Comparison of ENCODE assay signal across 14 cellular contexts in genomic region chr18:43952398-43952797, GRCh38.
DNase-seq lines count a peak whose midpoint lies in the region; TF ChIP-seq lines count a peak whose summit lies in the region.
"Had no signal": no experiment of that assay in that cellular context is flagged by ENCODE, and none has a peak within 500 bp of the region (broad histone marks: within the 10 kb centered on the region; RNA-seq: fewer than 3 reads in every experiment).

No MANE protein-coding gene starts in this region.

- H3K4me3 ChIP-seq in adipocyte (ENCODE audit: low read length), result peak overlapping the region; percentile 46
- no peak overlapping the region for H3K4me3 ChIP-seq in fibroblast of mammary gland (ENCODE audit: control insufficient read depth, low read depth, low read length)
- H3K4me3 ChIP-seq in foreskin fibroblast (ENCODE audit: low read depth in 1 of 2, low read length in 2 of 2), result no peak overlapping the region
- H3K4me3 ChIP-seq in endodermal cell (ENCODE audit: low read length), result no peak overlapping the region
- H3K4me3 ChIP-seq: HAP-1 had no signal

- H3K4me3 Mint-ChIP-seq in endodermal cell, result no peak overlapping the region
- H3K4me3 Mint-ChIP-seq: CD4-positive, alpha-beta memory T cell; HFFc6 had no signal

- H3K27me3 Mint-ChIP-seq in endodermal cell (ENCODE audit: insufficient read depth), result no peaks in the 10 kb centered on the region
- H3K27me3 Mint-ChIP-seq: CD4-positive, alpha-beta memory T cell had no signal

- no peaks in the 10 kb centered on the region for H3K4me1 Mint-ChIP-seq in endodermal cell
- H3K4me1 Mint-ChIP-seq: CD4-positive, alpha-beta memory T cell had no signal

- H3K4me1 ChIP-seq in adipocyte (ENCODE audit: control insufficient read depth, insufficient read depth, low read length) (peaks cover 16% of the 10 kb centered on the region), endodermal cell (ENCODE audit: control insufficient read depth, insufficient read depth, low read length) (no peaks in the 10 kb centered on the region)
- H3K4me1 ChIP-seq: HAP-1 had no signal

- H3K9me3 ChIP-seq in adipocyte (ENCODE audit: control insufficient read depth, low read length), result peaks cover 15% of the 10 kb centered on the region
- peaks cover 14% of the 10 kb centered on the region for H3K9me3 ChIP-seq in endodermal cell (ENCODE audit: control insufficient read depth, low read length)
- H3K9me3 ChIP-seq: HAP-1 had no signal

- H3K9ac ChIP-seq in adipocyte (ENCODE audit: low read length), result peak overlapping the region; percentile 27
- H3K9ac ChIP-seq in endodermal cell (ENCODE audit: extremely low read depth, low read length, poor library complexity, severe bottlenecking), result no peak overlapping the region

- no peak overlapping the region for H3K27ac ChIP-seq in endodermal cell (ENCODE audit: low read depth, low read length)

- H3K27ac Mint-ChIP-seq in endodermal cell, result no peak overlapping the region
- H3K27ac Mint-ChIP-seq: HFFc6 had no signal

- H3K36me3 Mint-ChIP-seq in endodermal cell (ENCODE audit: low read depth), result no peaks in the 10 kb centered on the region
- H3K36me3 Mint-ChIP-seq: CD4-positive, alpha-beta memory T cell had no signal

- no peak for TF ChIP-seq CTCF in fibroblast of mammary gland (conservative IDR thresholded peaks at IDR 0.05; ENCODE audit: control insufficient read depth, insufficient read depth, low read depth, low read length)
- TF ChIP-seq CTCF in foreskin fibroblast (IDR thresholded peaks at IDR 0.05; ENCODE audit: low read depth, low read length), result no peak
- TF ChIP-seq CTCF in endodermal cell (conservative IDR thresholded peaks at IDR 0.05), result no peak

- no peaks in the 10 kb centered on the region for H3K27me3 ChIP-seq in adipocyte (replicated peaks; ENCODE audit: control insufficient read depth, insufficient read depth, low read length)
- no peaks in the 10 kb centered on the region for H3K27me3 ChIP-seq in endodermal cell (ENCODE audit: control insufficient read depth, insufficient read depth, low read length, poor library complexity, severe bottlenecking)

- H3K9me3 Mint-ChIP-seq in endodermal cell, result peaks cover 19% of the 10 kb centered on the region

- DNase-seq in adipocyte (ENCODE audit: low read depth), result peak; percentile 10
- DNase-seq in fibroblast of mammary gland (ENCODE audit: low read depth), result peak; percentile 31
- DNase-seq in foreskin fibroblast, result peak; percentile 25 to 69
- no peak for DNase-seq in stimulated activated CD4-positive, alpha-beta T cell treated with anti-CD3 and anti-CD28 coated beads, Interleukin-1b, Interleukin-23, amount 100 ng/mL, for 48 hours
- no peak for DNase-seq in endodermal cell
- DNase-seq in NCI-H128 (lab: John Stamatoyannopoulos, UW; ENCODE audit: unreplicated experiment), result no peak
- DNase-seq: C1 segment of cervical spinal cord; CD4-positive, alpha-beta memory T cell; COR-L47; DMS153; DND-41; GOT3; HFFc6 had no signal

- WGBS in endodermal cell (ENCODE audit: insufficient coverage in 1 of 2, insufficient read length in 1 of 2), 2 experiments, result 91 to 98% methylated on average over 3 of the region's 3 CpGs

- H3K36me3 ChIP-seq in adipocyte (ENCODE audit: control insufficient read depth, insufficient read depth, low read length, severe bottlenecking) (no peaks in the 10 kb centered on the region), endodermal cell (ENCODE audit: control insufficient read depth, insufficient read depth, low read length) (no peaks in the 10 kb centered on the region)
- H3K36me3 ChIP-seq: HAP-1 had no signal

Comparison
In these comparisons a context has a peak if more than half of its experiments do, and no peak if none do; other contexts are left out.
1. DNase-seq: peak in adipocyte (single experiment), fibroblast of mammary gland (single experiment) and foreskin fibroblast (2 of 2); none in stimulated activated CD4-positive, alpha-beta T cell treated with anti-CD3 and anti-CD28 coated beads, Interleukin-1b, Interleukin-23, amount 100 ng/mL, for 48 hours (single experiment), endodermal cell (single experiment) and NCI-H128 (single experiment).